Comparison of ENCODE assay signal across 20 cellular contexts in the genomic region with DNA sequence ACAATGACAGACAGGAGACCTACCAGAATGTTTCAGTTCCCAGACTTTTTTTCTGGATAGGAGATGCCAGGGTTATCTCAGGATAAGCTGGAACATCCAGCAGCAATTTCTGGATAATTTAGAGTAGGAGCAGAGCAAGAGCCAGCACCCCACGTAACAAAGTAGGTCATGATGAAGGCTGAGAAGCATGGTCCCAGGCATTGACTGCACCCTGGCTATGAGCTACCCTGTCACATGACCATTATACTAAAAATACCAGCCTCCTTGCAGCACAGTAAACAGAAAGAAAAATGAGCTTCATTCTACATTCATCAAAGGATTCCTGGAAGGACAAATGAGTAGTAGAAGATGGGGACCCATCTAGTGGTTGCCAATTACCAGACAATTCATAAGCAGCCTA.
"Had no signal": no experiment of that assay in that cellular context is flagged by ENCODE, and none has a peak within 500 bp of the region (broad histone marks: within the 10 kb centered on the region; RNA-seq: fewer than 3 reads in every experiment).

No MANE protein-coding gene starts in this region.

- H3K27ac ChIP-seq: SJSA1, SK-N-MC had no signal

- H3K36me3 ChIP-seq: MG63, SJSA1 had no signal

- H3K27me3 ChIP-seq: MG63, SJSA1 had no signal

- H3K9me3 ChIP-seq: MG63, SJSA1 had no signal

- DNase-seq: IMR-90, Karpas-422, KG1, MG63, NCI-H1092, NCI-H1105 treated with DMSO at 0.1 percent for 48 hours, NCI-H1417 treated with DMSO at 0.1 percent for 48 hours, NCI-H146, NCI-H1694 treated with DMSO at 0.1 percent for 48 hours, NCI-H1930, NCI-H2081, NCI-H2107, NCI-H2227 treated with DMSO at 0.1 percent for 48 hours, NCI-H524, NCI-H526 treated with DMSO at 0.1 percent for 48 hours, NCI-H748 treated with DMSO at 0.1 percent for 48 hours, RPMI8226, SIG-M5 had no signal

- H3K4me1 ChIP-seq: SJSA1 had no signal

- H3K4me3 ChIP-seq: MG63, SJSA1, SK-N-MC had no signal
